ENCODE assay signal across 27 cellular contexts in genomic region chr12:105091495-105092206, GRCh38. TPM values are rescaled to one million over a fixed set of nuclear protein-coding genes. Genes with fewer than 3 reads are reported as not detected.
DNase-seq lines count a peak whose midpoint lies in the region; ATAC-seq and TF ChIP-seq lines count a peak whose summit lies in the region.
"Had no signal": no experiment of that assay in that cellular context is flagged by ENCODE, and none has a peak within 500 bp of the region (broad histone marks: within the 10 kb centered on the region; RNA-seq: fewer than 3 reads in every experiment).

No MANE protein-coding gene starts in this region.

- peak overlapping the region; percentile 70 for H3K9ac ChIP-seq in HUES6 (ENCODE audit: low read length)

- POLR2A ChIA-PET in naive thymus-derived CD8-positive, alpha-beta T cell (lab: Charles Lee), result no interaction called here

- peak overlapping the region; percentile 46 for H3K4me3 ChIP-seq in HUES6 (ENCODE audit: low read depth, low read length)
- H3K4me3 ChIP-seq in breast epithelium, result peak overlapping the region in 2 of 3 donors; percentile 38 to 58
- H3K4me3 ChIP-seq in iPS DF 6.9 (ENCODE audit: low read length), result no peak overlapping the region
- H3K4me3 ChIP-seq: adrenal gland, cardiac muscle cell, gastrocnemius medialis, left ventricle myocardium inferior, spleen, transverse colon had no signal

- no peak for ATAC-seq in naive thymus-derived CD8-positive, alpha-beta T cell
- ATAC-seq in GM19023 (IDR thresholded peaks at IDR 0.05; ENCODE audit: unreplicated experiment), result no peak
- no peak for ATAC-seq in GM18505 (IDR thresholded peaks at IDR 0.05; ENCODE audit: unreplicated experiment)
- ATAC-seq: gastrocnemius medialis; HepG2; SK-N-SH treated with all-trans-retinoic acid at 6 μM for 48 hours; stimulated activated naive CD8-positive, alpha-beta T cell treated with anti-CD3 and anti-CD28 coated beads, Interleukin-15, amount 100 ng/mL, for 72 hours had no signal

- H3K9me3 Mint-ChIP-seq in naive thymus-derived CD8-positive, alpha-beta T cell, result peaks cover 0 to 32% (median 12%) of the 10 kb centered on the region in 9 donors

- H3K4me1 Mint-ChIP-seq in naive thymus-derived CD8-positive, alpha-beta T cell, result no peaks in the 10 kb centered on the region
- H3K4me1 Mint-ChIP-seq: activated CD4-positive, alpha-beta memory T cell treated with anti-CD3 and anti-CD28 coated beads, Interleukin-2, amount 10 ng/mL, durations not matched to agents 7 days and 5 days; CD8-positive, alpha-beta memory T cell; stimulated activated naive CD8-positive, alpha-beta T cell treated with anti-CD3 and anti-CD28 coated beads, Interleukin-15, amount 100 ng/mL, for 72 hours had no signal

- H3K36me3 Mint-ChIP-seq in naive thymus-derived CD8-positive, alpha-beta T cell, result peaks cover 0 to 11% (median 10%) of the 10 kb centered on the region in 3 donors

- H3K4me1 ChIP-seq in HUES6 (ENCODE audit: control insufficient read depth, insufficient read depth, low read length) (peaks cover 32% of the 10 kb centered on the region), breast epithelium (no peaks in the 10 kb centered on the region), iPS DF 6.9 (ENCODE audit: control insufficient read depth, insufficient read depth, low read length) (peaks cover 8% of the 10 kb centered on the region)
- H3K4me1 ChIP-seq: adrenal gland, gastrocnemius medialis, left ventricle myocardium inferior, spleen, transverse colon had no signal

- H3K27ac ChIP-seq in HUES6 (ENCODE audit: low read depth, low read length) (peak overlapping the region; percentile 77), breast epithelium (peak overlapping the region; percentile 60 to 80), iPS DF 6.9 (ENCODE audit: low read length) (peak overlapping the region; percentile 63)
- H3K27ac ChIP-seq: adrenal gland, cardiac muscle cell, gastrocnemius medialis, left ventricle myocardium inferior, neutrophil, spleen, transverse colon had no signal

- peaks cover 0 to 10% (median 0%) of the 10 kb centered on the region in 5 donors for H3K27me3 Mint-ChIP-seq in naive thymus-derived CD8-positive, alpha-beta T cell

- H3K27me3 ChIP-seq in HUES6 (ENCODE audit: control insufficient read depth, insufficient read depth, low read length) (no peaks in the 10 kb centered on the region), breast epithelium (no peaks in the 10 kb centered on the region), iPS DF 6.9 (ENCODE audit: control insufficient read depth, insufficient read depth, low read length) (no peaks in the 10 kb centered on the region)
- H3K27me3 ChIP-seq: adrenal gland, cardiac muscle cell, gastrocnemius medialis had no signal

- no CpG with 5 or more reads among the region's 4 CpGs for WGBS in iPS DF 6.9 (ENCODE audit: insufficient coverage, insufficient read length)

- H3K4me3 Mint-ChIP-seq in naive thymus-derived CD8-positive, alpha-beta T cell, result no peak overlapping the region
- H3K4me3 Mint-ChIP-seq: activated CD4-positive, alpha-beta memory T cell treated with anti-CD3 and anti-CD28 coated beads, Interleukin-2, amount 10 ng/mL, durations not matched to agents 7 days and 5 days; CD8-positive, alpha-beta memory T cell; dendritic cell treated with granulocyte-macrophage colony-stimulating factor and Interleukin-4, amounts not matched to agents 40 ng/mL and 50 ng/mL, for 4 days; stimulated activated naive CD8-positive, alpha-beta T cell treated with anti-CD3 and anti-CD28 coated beads, Interleukin-15, amount 100 ng/mL, for 72 hours had no signal

- no peak for TF ChIP-seq CTCF in breast epithelium (IDR thresholded peaks at IDR 0.05)

- no peaks in the 10 kb centered on the region for H3K36me3 ChIP-seq in HUES6 (ENCODE audit: control insufficient read depth, insufficient read depth, low read length)
- H3K36me3 ChIP-seq in breast epithelium, result no peaks in the 10 kb centered on the region
- H3K36me3 ChIP-seq in iPS DF 6.9 (ENCODE audit: control insufficient read depth, insufficient read depth, low read length), result no peaks in the 10 kb centered on the region
- H3K36me3 ChIP-seq: adrenal gland, cardiac muscle cell, gastrocnemius medialis, left ventricle myocardium inferior, neutrophil, spleen, transverse colon had no signal

- H3K9me3 ChIP-seq in HUES6 (ENCODE audit: control insufficient read depth, insufficient read depth, low read depth, low read length) (peaks cover 27% of the 10 kb centered on the region), breast epithelium (peaks cover 0 to 6% of the 10 kb centered on the region in 2 donors), iPS DF 6.9 (ENCODE audit: control insufficient read depth, insufficient read depth, low read length) (no peaks in the 10 kb centered on the region; the same call in 1 of the 2 replicates)
- H3K9me3 ChIP-seq: adrenal gland, gastrocnemius medialis had no signal

- no peak for TF ChIP-seq POLR2A in breast epithelium (IDR thresholded peaks at IDR 0.05)
- no peak for TF ChIP-seq POLR2A in GM18505 (IDR thresholded peaks at IDR 0.05; ENCODE audit: borderline replicate concordance, extremely low read depth, insufficient read depth, insufficient read length)

- H3K27ac Mint-ChIP-seq in naive thymus-derived CD8-positive, alpha-beta T cell, result no peak overlapping the region
- H3K27ac Mint-ChIP-seq: activated CD4-positive, alpha-beta memory T cell treated with anti-CD3 and anti-CD28 coated beads, Interleukin-2, amount 10 ng/mL, durations not matched to agents 7 days and 5 days; CD8-positive, alpha-beta memory T cell; dendritic cell treated with granulocyte-macrophage colony-stimulating factor and Interleukin-4, amounts not matched to agents 40 ng/mL and 50 ng/mL, for 4 days; stimulated activated naive CD8-positive, alpha-beta T cell treated with anti-CD3 and anti-CD28 coated beads, Interleukin-15, amount 100 ng/mL, for 72 hours had no signal

- DNase-seq in breast epithelium (ENCODE audit: low spot score in 2 of 2) (no peak), iPS DF 6.9 (ENCODE audit: low read depth, low spot score) (no peak), pons (ENCODE audit: low spot score) (peak; percentile 29), NK-92 (lab: John Stamatoyannopoulos, UW; ENCODE audit: unreplicated experiment) (no peak)
- no peak for DNase-seq in naive thymus-derived CD8-positive, alpha-beta T cell
- DNase-seq: activated CD4-positive, alpha-beta memory T cell treated with anti-CD3 and anti-CD28 coated beads, Interleukin-2, amount 10 ng/mL, durations not matched to agents 7 days and 5 days; adrenal gland; CD8-positive, alpha-beta memory T cell; gastrocnemius medialis; HCEC 1CT; left ventricle myocardium inferior; NCI-H1417 treated with DMSO at 0.1 percent for 48 hours; NCI-H82; retina; spleen; stimulated activated CD4-positive, alpha-beta T cell treated with anti-CD3 and anti-CD28 coated beads, Interleukin-4, amount 100 ng/mL, for 4 hours; stimulated activated naive CD8-positive, alpha-beta T cell treated with anti-CD3 and anti-CD28 coated beads, Interleukin-15, amount 100 ng/mL, for 72 hours; T-helper 9 cell had no signal

- intact Hi-C loops in breast epithelium (cut with DNase I; ENCODE audit: low total_unique reads), result no loop called here

RNA-seq across cellular contexts. Expression of gene ALDH1L2, which starts 7.4 kb away (rescaled TPM):
- 1 to 10 TPM; 2.3 to 7.8 (median 6.7) TPM for total RNA-seq in breast epithelium
- total RNA-seq in naive thymus-derived CD8-positive, alpha-beta T cell, result under 1 TPM; 0.14 to 0.47 TPM
- not detected for polyA plus RNA-seq in naive thymus-derived CD8-positive, alpha-beta T cell
- polyA plus RNA-seq: CD8-positive, alpha-beta memory T cell had no signal

RNA-seq across cellular contexts. Expression of gene WASHC4, which starts 15.9 kb away (rescaled TPM):
- total RNA-seq in breast epithelium, result 10 to 100 TPM; 65.6 to 90.3 (median 88.2) TPM
- total RNA-seq in naive thymus-derived CD8-positive, alpha-beta T cell, result 10 to 100 TPM; 75.1 to 87.8 TPM
- polyA plus RNA-seq in naive thymus-derived CD8-positive, alpha-beta T cell, result 10 to 100 TPM; 25.5 to 30.3 (median 29.0) TPM
